In genomic region chr1:27526569-27527222, GRCh38 we compare ENCODE assay signal across 1 cellular context.
TF ChIP-seq lines count a peak whose summit lies in the region.

No MANE protein-coding gene starts in this region.

TF ChIP-seq in K562, 482 proteins besides CTCF, POLR2A, EP300 and RAD21 (continued from another document and continues in another):
- TF ChIP-seq, protein P1, sequence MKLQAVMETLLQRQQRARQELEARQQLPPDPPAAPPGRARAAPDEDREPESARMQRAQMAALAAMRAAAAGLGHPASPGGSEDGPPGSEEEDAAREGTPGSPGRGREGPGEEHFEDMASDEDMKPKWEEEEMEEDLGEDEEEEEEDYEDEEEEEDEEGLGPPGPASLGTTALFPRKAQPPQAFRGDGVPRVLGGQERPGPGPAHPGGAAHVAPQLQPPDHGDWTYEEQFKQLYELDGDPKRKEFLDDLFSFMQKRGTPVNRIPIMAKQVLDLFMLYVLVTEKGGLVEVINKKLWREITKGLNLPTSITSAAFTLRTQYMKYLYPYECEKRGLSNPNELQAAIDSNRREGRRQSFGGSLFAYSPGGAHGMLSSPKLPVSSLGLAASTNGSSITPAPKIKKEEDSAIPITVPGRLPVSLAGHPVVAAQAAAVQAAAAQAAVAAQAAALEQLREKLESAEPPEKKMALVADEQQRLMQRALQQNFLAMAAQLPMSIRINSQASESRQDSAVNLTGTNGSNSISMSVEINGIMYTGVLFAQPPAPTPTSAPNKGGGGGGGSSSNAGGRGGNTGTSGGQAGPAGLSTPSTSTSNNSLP (IDR thresholded peaks at IDR 0.05; ENCODE audit: borderline replicate concordance, low read depth, low read length), result no peak
- TF ChIP-seq TRIM25 (IDR thresholded peaks at IDR 0.05; ENCODE audit: borderline replicate concordance), result no peak; the same call in 1 of the 2 replicates
- TF ChIP-seq NEUROD1 (IDR thresholded peaks at IDR 0.05; ENCODE audit: borderline replicate concordance, low read depth, low read length, partially characterized antibody), result no peak
- TF ChIP-seq, protein P2, sequence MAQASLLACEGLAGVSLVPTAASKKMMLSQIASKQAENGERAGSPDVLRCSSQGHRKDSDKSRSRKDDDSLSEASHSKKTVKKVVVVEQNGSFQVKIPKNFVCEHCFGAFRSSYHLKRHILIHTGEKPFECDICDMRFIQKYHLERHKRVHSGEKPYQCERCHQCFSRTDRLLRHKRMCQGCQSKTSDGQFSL (CRISPR knock-in tag; IDR thresholded peaks at IDR 0.05), result peak; percentile 59; the same call in 1 of the 2 replicates
- TF ChIP-seq, protein P2 (tag; IDR thresholded peaks at IDR 0.05), result 0 out of 4 replicates have a peak, but pooled peaks of 1 of the 2 experiments have one; percentile 20
- TF ChIP-seq, protein P3, sequence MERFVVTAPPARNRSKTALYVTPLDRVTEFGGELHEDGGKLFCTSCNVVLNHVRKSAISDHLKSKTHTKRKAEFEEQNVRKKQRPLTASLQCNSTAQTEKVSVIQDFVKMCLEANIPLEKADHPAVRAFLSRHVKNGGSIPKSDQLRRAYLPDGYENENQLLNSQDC (CRISPR knock-in tag; IDR thresholded peaks at IDR 0.05), result no peak
- TF ChIP-seq ZKSCAN1 (IDR thresholded peaks at IDR 0.05; ENCODE audit: low read depth, low read length), result no peak
- TF ChIP-seq CBFA2T2 (conservative IDR thresholded peaks at IDR 0.05), result no peak
- TF ChIP-seq SMARCA5 (IDR thresholded peaks at IDR 0.05), result peak; percentile 78; the same call in 1 of the 2 replicates
- no peak for TF ChIP-seq SMAD3 (CRISPR knock-in tag; conservative IDR thresholded peaks at IDR 0.05)
- TF ChIP-seq ZNF134 (CRISPR knock-in tag; conservative IDR thresholded peaks at IDR 0.05), result no peak
- no peak for TF ChIP-seq TAF9B (IDR thresholded peaks at IDR 0.05; ENCODE audit: partially characterized antibody)
- no peak for TF ChIP-seq ETS2 (tag; IDR thresholded peaks at IDR 0.05; ENCODE audit: borderline replicate concordance, poor library complexity, severe bottlenecking)
- TF ChIP-seq PURB (CRISPR knock-in tag; IDR thresholded peaks at IDR 0.05; ENCODE audit: low read depth), result no peak
- peak; percentile 81 to 84; a peak in 3 of 4 replicates for TF ChIP-seq MLLT1 (IDR thresholded peaks at IDR 0.05)
- TF ChIP-seq, protein P4, sequence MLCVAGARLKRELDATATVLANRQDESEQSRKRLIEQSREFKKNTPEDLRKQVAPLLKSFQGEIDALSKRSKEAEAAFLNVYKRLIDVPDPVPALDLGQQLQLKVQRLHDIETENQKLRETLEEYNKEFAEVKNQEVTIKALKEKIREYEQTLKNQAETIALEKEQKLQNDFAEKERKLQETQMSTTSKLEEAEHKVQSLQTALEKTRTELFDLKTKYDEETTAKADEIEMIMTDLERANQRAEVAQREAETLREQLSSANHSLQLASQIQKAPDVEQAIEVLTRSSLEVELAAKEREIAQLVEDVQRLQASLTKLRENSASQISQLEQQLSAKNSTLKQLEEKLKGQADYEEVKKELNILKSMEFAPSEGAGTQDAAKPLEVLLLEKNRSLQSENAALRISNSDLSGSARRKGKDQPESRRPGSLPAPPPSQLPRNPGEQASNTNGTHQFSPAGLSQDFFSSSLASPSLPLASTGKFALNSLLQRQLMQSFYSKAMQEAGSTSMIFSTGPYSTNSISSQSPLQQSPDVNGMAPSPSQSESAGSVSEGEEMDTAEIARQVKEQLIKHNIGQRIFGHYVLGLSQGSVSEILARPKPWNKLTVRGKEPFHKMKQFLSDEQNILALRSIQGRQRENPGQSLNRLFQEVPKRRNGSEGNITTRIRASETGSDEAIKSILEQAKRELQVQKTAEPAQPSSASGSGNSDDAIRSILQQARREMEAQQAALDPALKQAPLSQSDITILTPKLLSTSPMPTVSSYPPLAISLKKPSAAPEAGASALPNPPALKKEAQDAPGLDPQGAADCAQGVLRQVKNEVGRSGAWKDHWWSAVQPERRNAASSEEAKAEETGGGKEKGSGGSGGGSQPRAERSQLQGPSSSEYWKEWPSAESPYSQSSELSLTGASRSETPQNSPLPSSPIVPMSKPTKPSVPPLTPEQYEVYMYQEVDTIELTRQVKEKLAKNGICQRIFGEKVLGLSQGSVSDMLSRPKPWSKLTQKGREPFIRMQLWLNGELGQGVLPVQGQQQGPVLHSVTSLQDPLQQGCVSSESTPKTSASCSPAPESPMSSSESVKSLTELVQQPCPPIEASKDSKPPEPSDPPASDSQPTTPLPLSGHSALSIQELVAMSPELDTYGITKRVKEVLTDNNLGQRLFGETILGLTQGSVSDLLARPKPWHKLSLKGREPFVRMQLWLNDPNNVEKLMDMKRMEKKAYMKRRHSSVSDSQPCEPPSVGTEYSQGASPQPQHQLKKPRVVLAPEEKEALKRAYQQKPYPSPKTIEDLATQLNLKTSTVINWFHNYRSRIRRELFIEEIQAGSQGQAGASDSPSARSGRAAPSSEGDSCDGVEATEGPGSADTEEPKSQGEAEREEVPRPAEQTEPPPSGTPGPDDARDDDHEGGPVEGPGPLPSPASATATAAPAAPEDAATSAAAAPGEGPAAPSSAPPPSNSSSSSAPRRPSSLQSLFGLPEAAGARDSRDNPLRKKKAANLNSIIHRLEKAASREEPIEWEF (CRISPR knock-in tag; IDR thresholded peaks at IDR 0.05), result peak; percentile 50; the same call in 1 of the 2 replicates
- no peak for TF ChIP-seq ZFP36 (IDR thresholded peaks at IDR 0.05; ENCODE audit: low read depth, low read length, partially characterized antibody)
- no peak for TF ChIP-seq POLR3A (IDR thresholded peaks at IDR 0.05; ENCODE audit: borderline replicate concordance, extremely low read depth, insufficient read depth, insufficient read length)
- TF ChIP-seq HNRNPLL (IDR thresholded peaks at IDR 0.05; ENCODE audit: low read depth, low read length, poor library complexity, severe bottlenecking), result peak; percentile 15
- TF ChIP-seq POLR3G (IDR thresholded peaks at IDR 0.05; ENCODE audit: extremely low read depth, insufficient read length, insufficient replicate concordance), result no peak
- no peak for TF ChIP-seq ILK (tag; IDR thresholded peaks at IDR 0.05; ENCODE audit: borderline replicate concordance, low read depth)
- TF ChIP-seq ZNF347 (CRISPR knock-in tag; IDR thresholded peaks at IDR 0.05; ENCODE audit: low read depth), result no peak
- no peak for TF ChIP-seq ARID3B (CRISPR knock-in tag; IDR thresholded peaks at IDR 0.05; ENCODE audit: borderline replicate concordance)
- peak; percentile 92; the same call in 1 of the 2 replicates for TF ChIP-seq THRB (CRISPR knock-in tag; conservative IDR thresholded peaks at IDR 0.05)
- TF ChIP-seq, protein P5, sequence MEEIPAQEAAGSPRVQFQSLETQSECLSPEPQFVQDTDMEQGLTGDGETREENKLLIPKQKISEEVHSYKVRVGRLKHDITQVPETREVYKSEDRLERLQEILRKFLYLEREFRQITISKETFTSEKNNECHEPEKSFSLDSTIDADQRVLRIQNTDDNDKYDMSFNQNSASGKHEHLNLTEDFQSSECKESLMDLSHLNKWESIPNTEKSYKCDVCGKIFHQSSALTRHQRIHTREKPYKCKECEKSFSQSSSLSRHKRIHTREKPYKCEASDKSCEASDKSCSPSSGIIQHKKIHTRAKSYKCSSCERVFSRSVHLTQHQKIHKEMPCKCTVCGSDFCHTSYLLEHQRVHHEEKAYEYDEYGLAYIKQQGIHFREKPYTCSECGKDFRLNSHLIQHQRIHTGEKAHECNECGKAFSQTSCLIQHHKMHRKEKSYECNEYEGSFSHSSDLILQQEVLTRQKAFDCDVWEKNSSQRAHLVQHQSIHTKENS (CRISPR knock-in tag; IDR thresholded peaks at IDR 0.05), result no peak
- TF ChIP-seq TCFL5 (CRISPR knock-in tag; conservative IDR thresholded peaks at IDR 0.05), result no peak
- no peak for TF ChIP-seq TBL1XR1 (IDR thresholded peaks at IDR 0.05; ENCODE audit: low read length in 2 of 2)
- TF ChIP-seq ZNF124 (CRISPR knock-in tag; IDR thresholded peaks at IDR 0.05), result no peak
- TF ChIP-seq CEBPB (tag; IDR thresholded peaks at IDR 0.05), result no peak
- TF ChIP-seq, protein P6, sequence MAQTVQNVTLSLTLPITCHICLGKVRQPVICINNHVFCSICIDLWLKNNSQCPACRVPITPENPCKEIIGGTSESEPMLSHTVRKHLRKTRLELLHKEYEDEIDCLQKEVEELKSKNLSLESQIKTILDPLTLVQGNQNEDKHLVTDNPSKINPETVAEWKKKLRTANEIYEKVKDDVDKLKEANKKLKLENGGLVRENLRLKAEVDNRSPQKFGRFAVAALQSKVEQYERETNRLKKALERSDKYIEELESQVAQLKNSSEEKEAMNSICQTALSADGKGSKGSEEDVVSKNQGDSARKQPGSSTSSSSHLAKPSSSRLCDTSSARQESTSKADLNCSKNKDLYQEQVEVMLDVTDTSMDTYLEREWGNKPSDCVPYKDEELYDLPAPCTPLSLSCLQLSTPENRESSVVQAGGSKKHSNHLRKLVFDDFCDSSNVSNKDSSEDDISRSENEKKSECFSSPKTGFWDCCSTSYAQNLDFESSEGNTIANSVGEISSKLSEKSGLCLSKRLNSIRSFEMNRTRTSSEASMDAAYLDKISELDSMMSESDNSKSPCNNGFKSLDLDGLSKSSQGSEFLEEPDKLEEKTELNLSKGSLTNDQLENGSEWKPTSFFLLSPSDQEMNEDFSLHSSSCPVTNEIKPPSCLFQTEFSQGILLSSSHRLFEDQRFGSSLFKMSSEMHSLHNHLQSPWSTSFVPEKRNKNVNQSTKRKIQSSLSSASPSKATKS (CRISPR knock-in tag; IDR thresholded peaks at IDR 0.05), result no peak
- TF ChIP-seq GTF2F1 (IDR thresholded peaks at IDR 0.05; ENCODE audit: low read depth, low read length), result no peak
- no peak for TF ChIP-seq BCL6 (CRISPR knock-in tag; IDR thresholded peaks at IDR 0.05)
- TF ChIP-seq SUPT5H (IDR thresholded peaks at IDR 0.05), result peak; percentile 39; the same call in 1 of the 2 replicates
- no peak for TF ChIP-seq TCF7L2 (IDR thresholded peaks at IDR 0.05; ENCODE audit: low read depth, low read length)
- no peak for TF ChIP-seq SPI1 (IDR thresholded peaks at IDR 0.05; ENCODE audit: borderline replicate concordance, low read depth, low read length)
- TF ChIP-seq, protein P7, sequence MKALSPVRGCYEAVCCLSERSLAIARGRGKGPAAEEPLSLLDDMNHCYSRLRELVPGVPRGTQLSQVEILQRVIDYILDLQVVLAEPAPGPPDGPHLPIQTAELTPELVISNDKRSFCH (CRISPR knock-in tag; IDR thresholded peaks at IDR 0.05), result no peak
- TF ChIP-seq, protein P7 (tag; IDR thresholded peaks at IDR 0.05), result peak; percentile 74
- TF ChIP-seq, protein P8, sequence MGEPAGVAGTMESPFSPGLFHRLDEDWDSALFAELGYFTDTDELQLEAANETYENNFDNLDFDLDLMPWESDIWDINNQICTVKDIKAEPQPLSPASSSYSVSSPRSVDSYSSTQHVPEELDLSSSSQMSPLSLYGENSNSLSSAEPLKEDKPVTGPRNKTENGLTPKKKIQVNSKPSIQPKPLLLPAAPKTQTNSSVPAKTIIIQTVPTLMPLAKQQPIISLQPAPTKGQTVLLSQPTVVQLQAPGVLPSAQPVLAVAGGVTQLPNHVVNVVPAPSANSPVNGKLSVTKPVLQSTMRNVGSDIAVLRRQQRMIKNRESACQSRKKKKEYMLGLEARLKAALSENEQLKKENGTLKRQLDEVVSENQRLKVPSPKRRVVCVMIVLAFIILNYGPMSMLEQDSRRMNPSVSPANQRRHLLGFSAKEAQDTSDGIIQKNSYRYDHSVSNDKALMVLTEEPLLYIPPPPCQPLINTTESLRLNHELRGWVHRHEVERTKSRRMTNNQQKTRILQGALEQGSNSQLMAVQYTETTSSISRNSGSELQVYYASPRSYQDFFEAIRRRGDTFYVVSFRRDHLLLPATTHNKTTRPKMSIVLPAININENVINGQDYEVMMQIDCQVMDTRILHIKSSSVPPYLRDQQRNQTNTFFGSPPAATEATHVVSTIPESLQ (CRISPR knock-in tag; IDR thresholded peaks at IDR 0.05), result 0 out of 2 replicates have a peak, but pooled peaks have one; percentile 74
